ENCODE assay signal across 16 cellular contexts in genomic region chr16:30358990-30359870, GRCh38. TPM values are rescaled to one million over a fixed set of nuclear protein-coding genes. Genes with fewer than 3 reads are reported as not detected.
A peak's percentile ranks its signal among the peaks of the same experiment; 100 is the strongest.
DNase-seq lines count a peak whose midpoint lies in the region; ATAC-seq and TF ChIP-seq lines count a peak whose summit lies in the region.
"Had no signal": no experiment of that assay in that cellular context is flagged by ENCODE, and none has a peak within 500 bp of the region (broad histone marks: within the 10 kb centered on the region; RNA-seq: fewer than 3 reads in every experiment).

No MANE protein-coding gene starts in this region.

- H2BK12ac ChIP-seq in neuronal stem cell (ENCODE audit: low read length) = no peak overlapping the region

- H2BK15ac ChIP-seq in neuronal stem cell (ENCODE audit: low read length) = no peak overlapping the region

- CTCF ChIA-PET in activated CD8-positive, alpha-beta memory T cell treated with anti-CD3 and anti-CD28 coated beads, Interleukin-2, amount 10 ng/mL, durations not matched to agents 7 days and 5 days (lab: Charles Lee) = interaction anchor here (0.9 to 1.3 kb wide), 2 partner anchors 8 to 36 kb away, joined by 3 to 4 read pairs; partner anchors contain the start of gene ZNF48

- H3K79me1 ChIP-seq in neuronal stem cell (ENCODE audit: low read depth, low read length) = peaks cover 6% of the 10 kb centered on the region

- no peak overlapping the region for H2AK5ac ChIP-seq in neuronal stem cell (ENCODE audit: low read depth, low read length)

- peaks cover 32% of the 10 kb centered on the region for H3K4me1 Mint-ChIP-seq in activated CD8-positive, alpha-beta memory T cell treated with anti-CD3 and anti-CD28 coated beads, Interleukin-2, amount 10 ng/mL, durations not matched to agents 7 days and 5 days
- peaks cover 29% of the 10 kb centered on the region for H3K4me1 Mint-ChIP-seq in stimulated activated naive CD8-positive, alpha-beta T cell treated with anti-CD3 and anti-CD28 coated beads, Interleukin-15, amount 100 ng/mL, for 72 hours

- in situ Hi-C loops in HAP-1 (cut with MboI; ENCODE audit: low sequenced_read_pairs) = no loop called here

- TF ChIP-seq CTCF in C4-2B (conservative IDR thresholded peaks at IDR 0.05) = no peak

- H3K36me3 ChIP-seq in neuronal stem cell (replicated peaks in 1 of 2; ENCODE audit: control insufficient read depth in 2 of 2, insufficient read depth in 2 of 2, low read length in 2 of 2) = peaks cover 9 to 59% of the 10 kb centered on the region in 2 donors
- peaks cover 24% of the 10 kb centered on the region for H3K36me3 ChIP-seq in HAP-1 (replicated peaks)

- H3K36me3 Mint-ChIP-seq in activated CD8-positive, alpha-beta memory T cell treated with anti-CD3 and anti-CD28 coated beads, Interleukin-2, amount 10 ng/mL, durations not matched to agents 7 days and 5 days = peaks cover 28% of the 10 kb centered on the region

- H3K4me3 ChIP-seq in neuronal stem cell (ENCODE audit: low read length in 2 of 2) (no peak overlapping the region), HAP-1 (no peak overlapping the region)

- H3K27ac ChIP-seq in C4-2B = peak overlapping the region; percentile 22; the same call in 1 of the 2 replicates
- H3K27ac ChIP-seq in angular gyrus (ENCODE audit: low read depth, low read length) = peak overlapping the region; percentile 33
- H3K27ac ChIP-seq in neuronal stem cell (replicated peaks; ENCODE audit: low read length) = no peak overlapping the region
- H3K27ac ChIP-seq in caudate nucleus (ENCODE audit: low read depth, low read length) = no peak overlapping the region

- H4K91ac ChIP-seq in neuronal stem cell (ENCODE audit: low read depth, low read length, poor library complexity) = no peak overlapping the region

- H4K8ac ChIP-seq in neuronal stem cell (ENCODE audit: low read depth, low read length) = no peak overlapping the region

- no peak overlapping the region for H2BK5ac ChIP-seq in neuronal stem cell (ENCODE audit: low read length)

- H3K4ac ChIP-seq in neuronal stem cell (ENCODE audit: low read length) = no peak overlapping the region

- peak overlapping the region; percentile 50 for H3K9ac ChIP-seq in neuronal stem cell (ENCODE audit: low read depth, low read length, poor library complexity)

- H2BK120ac ChIP-seq in neuronal stem cell (ENCODE audit: low read depth, low read length) = no peak overlapping the region

- peak; percentile 38 for DNase-seq in activated CD8-positive, alpha-beta memory T cell treated with anti-CD3 and anti-CD28 coated beads, Interleukin-2, amount 10 ng/mL, durations not matched to agents 7 days and 5 days
- no peak for DNase-seq in activated CD8-positive, alpha-beta memory T cell treated with anti-CD3 and anti-CD28 coated beads, Interleukin-2, amount 50 U/mL, for 4 hours
- DNase-seq in neuronal stem cell (ENCODE audit: low spot score) (no peak), HAP-1 (ENCODE audit: low spot score in 2 of 2) (no peak), caudate nucleus (lab: John Stamatoyannopoulos, UW) (no peak)
- DNase-seq in stimulated activated naive CD8-positive, alpha-beta T cell treated with anti-CD3 and anti-CD28 coated beads, Interleukin-15, amount 100 ng/mL, for 72 hours = no peak
- DNase-seq: CD4-positive, alpha-beta memory T cell; DMS79 treated with DMSO at 0.1 percent for 48 hours; NCI-H187 treated with DMSO at 0.1 percent for 48 hours; NCI-H446 treated with DMSO at 0.1 percent for 48 hours; NCI-H748 treated with DMSO at 0.1 percent for 48 hours; SHP77 had no signal

- no peaks in the 10 kb centered on the region for H3K27me3 ChIP-seq in neuronal stem cell (ENCODE audit: control insufficient read depth in 3 of 3, insufficient read depth in 3 of 3, low read depth in 1 of 3, low read length in 3 of 3)
- no peaks in the 10 kb centered on the region for H3K27me3 ChIP-seq in HAP-1 (ENCODE audit: low read depth)

- H3K27me3 Mint-ChIP-seq in activated CD8-positive, alpha-beta memory T cell treated with anti-CD3 and anti-CD28 coated beads, Interleukin-2, amount 10 ng/mL, durations not matched to agents 7 days and 5 days = no peaks in the 10 kb centered on the region
- no peaks in the 10 kb centered on the region for H3K27me3 Mint-ChIP-seq in stimulated activated naive CD8-positive, alpha-beta T cell treated with anti-CD3 and anti-CD28 coated beads, Interleukin-15, amount 100 ng/mL, for 72 hours
- H3K27me3 Mint-ChIP-seq: CD4-positive, alpha-beta memory T cell had no signal

- no peak overlapping the region for H3K23ac ChIP-seq in neuronal stem cell (ENCODE audit: low read depth, low read length, poor library complexity)

- H3K4me3 Mint-ChIP-seq in activated CD8-positive, alpha-beta memory T cell treated with anti-CD3 and anti-CD28 coated beads, Interleukin-2, amount 10 ng/mL, durations not matched to agents 7 days and 5 days = no peak overlapping the region
- H3K4me3 Mint-ChIP-seq in stimulated activated naive CD8-positive, alpha-beta T cell treated with anti-CD3 and anti-CD28 coated beads, Interleukin-15, amount 100 ng/mL, for 72 hours = no peak overlapping the region

- no peak for ATAC-seq in activated CD8-positive, alpha-beta memory T cell treated with anti-CD3 and anti-CD28 coated beads, Interleukin-2, amount 10 ng/mL, durations not matched to agents 7 days and 5 days
- no peak for ATAC-seq in stimulated activated naive CD8-positive, alpha-beta T cell treated with anti-CD3 and anti-CD28 coated beads, Interleukin-15, amount 100 ng/mL, for 72 hours
- ATAC-seq: Panc1 had no signal

- WGBS in neuronal stem cell (ENCODE audit: extremely low coverage in 2 of 2, insufficient read length in 2 of 2, insufficient replicate concordance in 1 of 2), 2 donors = no CpG with 5 or more reads among the region's 28 CpGs

- H3K18ac ChIP-seq in neuronal stem cell (ENCODE audit: low read length) = peak overlapping the region; percentile 3

- no peak overlapping the region for H3K27ac Mint-ChIP-seq in activated CD8-positive, alpha-beta memory T cell treated with anti-CD3 and anti-CD28 coated beads, Interleukin-2, amount 10 ng/mL, durations not matched to agents 7 days and 5 days
- H3K27ac Mint-ChIP-seq in stimulated activated naive CD8-positive, alpha-beta T cell treated with anti-CD3 and anti-CD28 coated beads, Interleukin-15, amount 100 ng/mL, for 72 hours = no peak overlapping the region

- H2AFZ ChIP-seq in neuronal stem cell (ENCODE audit: low read length) = no peak overlapping the region

- H3K9me3 ChIP-seq in neuronal stem cell (replicated peaks in 1 of 2; ENCODE audit: control insufficient read depth in 2 of 2, insufficient read depth in 1 of 2, low read depth in 1 of 2, low read length in 2 of 2) (no peaks in the 10 kb centered on the region), HAP-1 (no peaks in the 10 kb centered on the region)

- H3K4me2 ChIP-seq in neuronal stem cell (ENCODE audit: insufficient read depth, low read length, poor library complexity, severe bottlenecking) = no peak overlapping the region

- peaks cover 6 to 8% of the 10 kb centered on the region in 2 donors for H3K4me1 ChIP-seq in neuronal stem cell (ENCODE audit: control insufficient read depth in 2 of 2, insufficient read depth in 1 of 2, low read depth in 1 of 2, low read length in 2 of 2)
- peaks cover 8% of the 10 kb centered on the region for H3K4me1 ChIP-seq in HAP-1

- peak overlapping the region; percentile 63 for H3K14ac ChIP-seq in neuronal stem cell (ENCODE audit: low read length)

- H3K9me3 Mint-ChIP-seq in activated CD8-positive, alpha-beta memory T cell treated with anti-CD3 and anti-CD28 coated beads, Interleukin-2, amount 10 ng/mL, durations not matched to agents 7 days and 5 days (ENCODE audit: low read depth) = no peaks in the 10 kb centered on the region
- H3K9me3 Mint-ChIP-seq in stimulated activated naive CD8-positive, alpha-beta T cell treated with anti-CD3 and anti-CD28 coated beads, Interleukin-15, amount 100 ng/mL, for 72 hours = no peaks in the 10 kb centered on the region
- H3K9me3 Mint-ChIP-seq: CD4-positive, alpha-beta memory T cell had no signal

RNA-seq across cellular contexts. Expression of gene CD2BP2, which starts 4.1 kb away (rescaled TPM):
- 10 to 100 TPM; 70.0 to 94.9 TPM for total RNA-seq in activated CD8-positive, alpha-beta memory T cell treated with anti-CD3 and anti-CD28 coated beads, Interleukin-2, amount 10 ng/mL, durations not matched to agents 7 days and 5 days
- polyA plus RNA-seq in neuronal stem cell (2013, experiment 1 of 2) = 31.1 TPM
- polyA plus RNA-seq in neuronal stem cell (2013, experiment 2 of 2) = 30.6 TPM

RNA-seq across cellular contexts. Expression of gene TBC1D10B, which starts 11.1 kb away (rescaled TPM):
- 10 to 100 TPM; 84.1 to 87.3 TPM for total RNA-seq in activated CD8-positive, alpha-beta memory T cell treated with anti-CD3 and anti-CD28 coated beads, Interleukin-2, amount 10 ng/mL, durations not matched to agents 7 days and 5 days
- 18.4 TPM for polyA plus RNA-seq in neuronal stem cell (2013, experiment 1 of 2)
- polyA plus RNA-seq in neuronal stem cell (2013, experiment 2 of 2) = 16.8 TPM

RNA-seq across cellular contexts. Expression of gene MYL11, which starts 15.4 kb away (rescaled TPM):
- total RNA-seq in activated CD8-positive, alpha-beta memory T cell treated with anti-CD3 and anti-CD28 coated beads, Interleukin-2, amount 10 ng/mL, durations not matched to agents 7 days and 5 days = 1 to 10 TPM in 1 of 2 experiments, not detected in 1; 1.0 TPM
- polyA plus RNA-seq in neuronal stem cell (2013, experiment 1 of 2) = 4.7 TPM
- polyA plus RNA-seq in neuronal stem cell (2013, experiment 2 of 2) = 4.6 TPM
- total RNA-seq: A673 had no signal

RNA-seq across cellular contexts. Expression of gene SEPTIN1, which starts 23.1 kb away (rescaled TPM):
- 100 to 1,000 TPM; 259 to 278 TPM for total RNA-seq in activated CD8-positive, alpha-beta memory T cell treated with anti-CD3 and anti-CD28 coated beads, Interleukin-2, amount 10 ng/mL, durations not matched to agents 7 days and 5 days
- 3.9 TPM for polyA plus RNA-seq in neuronal stem cell (2013, experiment 1 of 2)
- polyA plus RNA-seq in neuronal stem cell (2013, experiment 2 of 2) = 3.4 TPM

RNA-seq across cellular contexts. Expression of gene ZNF48, which starts 36.0 kb away (rescaled TPM):
- 10 to 100 TPM; 13.7 to 15.6 TPM for total RNA-seq in activated CD8-positive, alpha-beta memory T cell treated with anti-CD3 and anti-CD28 coated beads, Interleukin-2, amount 10 ng/mL, durations not matched to agents 7 days and 5 days
- 22.2 TPM for polyA plus RNA-seq in neuronal stem cell (2013, experiment 1 of 2)
- polyA plus RNA-seq in neuronal stem cell (2013, experiment 2 of 2) = 21.3 TPM

Comparison
In these comparisons a context has a peak if more than half of its experiments do, and no peak if none do; other contexts are left out.
1. H3K27ac ChIP-seq: peak in C4-2B (single experiment) and angular gyrus (single experiment); none in neuronal stem cell (single experiment) and caudate nucleus (single experiment).